In genomic region chr17:31414590-31414918, GRCh38 we compare ENCODE assay signal across 21 cellular contexts.
"Had no signal": no experiment of that assay in that cellular context is flagged by ENCODE, and none has a peak within 500 bp of the region (broad histone marks: within the 10 kb centered on the region; RNA-seq: fewer than 3 reads in every experiment).

No MANE protein-coding gene starts in this region.

- H3K27ac Mint-ChIP-seq: activated CD4-positive, alpha-beta T cell treated with anti-CD3 and anti-CD28 coated beads, Interleukin-2, amount 10 ng/mL, durations not matched to agents 7 days and 5 days; activated CD8-positive, alpha-beta memory T cell treated with anti-CD3 and anti-CD28 coated beads, Interleukin-2, amount 10 ng/mL, durations not matched to agents 7 days and 5 days; activated CD8-positive, alpha-beta T cell treated with anti-CD3 and anti-CD28 coated beads for 36 hours; activated naive CD4-positive, alpha-beta T cell treated with anti-CD3 and anti-CD28 coated beads, Interleukin-2, amount 50 U/mL, for 72 hours; mesothelial cell of epicardium; natural killer cell had no signal

- ATAC-seq: activated CD8-positive, alpha-beta memory T cell treated with anti-CD3 and anti-CD28 coated beads, Interleukin-2, amount 10 ng/mL, durations not matched to agents 7 days and 5 days; activated CD8-positive, alpha-beta T cell treated with anti-CD3 and anti-CD28 coated beads for 36 hours; activated naive CD4-positive, alpha-beta T cell treated with anti-CD3 and anti-CD28 coated beads, Interleukin-2, amount 50 U/mL, for 72 hours; natural killer cell had no signal

- H3K36me3 Mint-ChIP-seq: activated CD8-positive, alpha-beta memory T cell treated with anti-CD3 and anti-CD28 coated beads, Interleukin-2, amount 10 ng/mL, durations not matched to agents 7 days and 5 days; activated naive CD4-positive, alpha-beta T cell treated with anti-CD3 and anti-CD28 coated beads, Interleukin-2, amount 50 U/mL, for 72 hours; mesothelial cell of epicardium; natural killer cell had no signal

- H3K4me3 Mint-ChIP-seq: activated CD4-positive, alpha-beta T cell treated with anti-CD3 and anti-CD28 coated beads, Interleukin-2, amount 10 ng/mL, durations not matched to agents 7 days and 5 days; activated CD8-positive, alpha-beta memory T cell treated with anti-CD3 and anti-CD28 coated beads, Interleukin-2, amount 10 ng/mL, durations not matched to agents 7 days and 5 days; activated CD8-positive, alpha-beta T cell treated with anti-CD3 and anti-CD28 coated beads for 36 hours; mesothelial cell of epicardium; natural killer cell had no signal

- H3K4me1 ChIP-seq: prostate gland, uterus had no signal

- FAIRE-seq: astrocyte, endometrium, TTC549 had no signal

- H3K27ac ChIP-seq: left ventricle myocardium inferior, prostate gland, transverse colon, uterus, WERI-Rb-1 had no signal

- H3K9me3 Mint-ChIP-seq: activated CD4-positive, alpha-beta T cell treated with anti-CD3 and anti-CD28 coated beads, Interleukin-2, amount 10 ng/mL, durations not matched to agents 7 days and 5 days; activated CD8-positive, alpha-beta T cell treated with anti-CD3 and anti-CD28 coated beads for 36 hours; activated naive CD4-positive, alpha-beta T cell treated with anti-CD3 and anti-CD28 coated beads, Interleukin-2, amount 50 U/mL, for 72 hours; mesothelial cell of epicardium; natural killer cell had no signal

- H3K36me3 ChIP-seq: left ventricle myocardium inferior, prostate gland, transverse colon, uterus, WERI-Rb-1 had no signal

- H3K4me1 Mint-ChIP-seq: activated CD4-positive, alpha-beta T cell treated with anti-CD3 and anti-CD28 coated beads, Interleukin-2, amount 10 ng/mL, durations not matched to agents 7 days and 5 days; activated CD8-positive, alpha-beta memory T cell treated with anti-CD3 and anti-CD28 coated beads, Interleukin-2, amount 10 ng/mL, durations not matched to agents 7 days and 5 days; mesothelial cell of epicardium; natural killer cell had no signal

- DNase-seq: activated CD4-positive, alpha-beta T cell treated with anti-CD3 and anti-CD28 coated beads, Interleukin-2, amount 10 ng/mL, durations not matched to agents 7 days and 5 days; activated CD4-positive, CD25-positive, alpha-beta regulatory T cell treated with anti-CD3 and anti-CD28 coated beads, Interleukin-2, amount 50 U/mL, for 72 hours; activated CD8-positive, alpha-beta memory T cell treated with anti-CD3 and anti-CD28 coated beads, Interleukin-2, amount 10 ng/mL, durations not matched to agents 7 days and 5 days; activated CD8-positive, alpha-beta T cell treated with anti-CD3 and anti-CD28 coated beads for 36 hours; activated T-cell treated with anti-CD3 and anti-CD28 coated beads for 4 hours; effector CD4-positive, alpha-beta T cell; kidney glomerular epithelial cell; left ventricle myocardium inferior; natural killer cell; stimulated activated CD4-positive, alpha-beta T cell treated with anti-CD3 and anti-CD28 coated beads, Interleukin-4, amount 100 ng/mL, for 24 hours; stimulated activated naive CD8-positive, alpha-beta T cell treated with anti-CD3 and anti-CD28 coated beads, Interleukin-15, Interleukin-2, amounts not matched to agents 100 U/mL and 50 U/mL, for 24 hours; T-helper 1 cell; transverse colon; uterus; WERI-Rb-1 had no signal

- H3K9me3 ChIP-seq: left ventricle myocardium inferior, prostate gland, transverse colon, uterus had no signal

- H3K27me3 Mint-ChIP-seq: activated CD4-positive, alpha-beta T cell treated with anti-CD3 and anti-CD28 coated beads, Interleukin-2, amount 10 ng/mL, durations not matched to agents 7 days and 5 days; activated CD8-positive, alpha-beta T cell treated with anti-CD3 and anti-CD28 coated beads for 36 hours had no signal

- H3K4me3 ChIP-seq: left ventricle myocardium inferior, prostate gland, transverse colon, uterus had no signal

- H3K27me3 ChIP-seq: transverse colon, uterus had no signal
